ENCODE assay signal across 14 cellular contexts in the genomic region with DNA sequence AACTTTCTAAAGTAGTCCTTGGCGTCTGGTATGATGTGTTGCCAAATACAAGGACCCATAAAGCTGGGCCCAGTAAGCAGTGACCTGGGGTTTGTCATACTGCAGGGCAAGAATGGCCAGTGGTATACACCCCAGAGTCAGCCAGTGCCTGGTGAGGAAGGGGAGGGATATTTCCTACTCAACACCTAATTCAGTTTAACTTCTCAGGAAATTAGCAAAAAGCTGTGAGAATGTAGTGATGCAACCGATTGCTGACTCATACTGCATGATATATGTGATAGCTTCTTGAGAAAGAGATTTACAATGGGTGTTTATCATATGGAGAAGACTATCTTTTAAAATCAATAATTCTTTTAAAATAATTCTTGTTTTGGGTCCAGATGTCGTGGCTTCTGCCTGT.
"Had no signal": no experiment of that assay in that cellular context is flagged by ENCODE, and none has a peak within 500 bp of the region (broad histone marks: within the 10 kb centered on the region; RNA-seq: fewer than 3 reads in every experiment).

No MANE protein-coding gene starts in this region.

- H2AFZ ChIP-seq: neural progenitor cell had no signal

- DNase-seq: activated naive CD4-positive, alpha-beta T cell treated with anti-CD3 and anti-CD28 coated beads, Interleukin-2, amount 50 U/mL, for 16 hours; activated T-cell treated with anti-CD3 and anti-CD28 coated beads, Interleukin-2, amount 50 U/mL, for 1 hour; amniotic stem cell; endodermal cell; kidney glomerular epithelial cell; midbrain; retina; T-helper 2 cell; thyroid gland had no signal

- H3K4me2 ChIP-seq: neural progenitor cell had no signal

- H3K4me1 ChIP-seq: thyroid gland, vagina had no signal

- H3K36me3 ChIP-seq: neural progenitor cell, thyroid gland, vagina had no signal

- H3K4me3 ChIP-seq: neural progenitor cell, skin epidermis, thyroid gland, vagina had no signal

- H3K9me3 ChIP-seq: thyroid gland, vagina had no signal

- ATAC-seq: activated CD4-positive, CD25-positive, alpha-beta regulatory T cell treated with anti-CD3 and anti-CD28 coated beads, Interleukin-2, amount 50 U/mL, for 24 hours; stimulated activated effector memory CD8-positive, alpha-beta T cell treated with anti-CD3 and anti-CD28 coated beads, Interleukin-12 subunit alpha, Interleukin-12 subunit beta, amount 100 ng/mL, for 72 hours had no signal

- H3K9ac ChIP-seq: neural progenitor cell had no signal

- H3K27ac ChIP-seq: neural progenitor cell, skin epidermis, thyroid gland, vagina had no signal

- H3K27me3 ChIP-seq: neural progenitor cell, thyroid gland, vagina had no signal
